25 cellular contexts compared by ENCODE assay signal in genomic region chr1:117232551-117232950, GRCh38. TPM values are rescaled to one million over a fixed set of nuclear protein-coding genes. Genes with fewer than 3 reads are reported as not detected.
DNase-seq lines count a peak whose midpoint lies in the region; ATAC-seq and TF ChIP-seq lines count a peak whose summit lies in the region.
"Had no signal": no experiment of that assay in that cellular context is flagged by ENCODE, and none has a peak within 500 bp of the region (broad histone marks: within the 10 kb centered on the region; RNA-seq: fewer than 3 reads in every experiment).

No MANE protein-coding gene starts in this region.

- H3K4me1 ChIP-seq in HEK293 (ENCODE audit: control insufficient read depth, insufficient read depth, low read length) (no peaks in the 10 kb centered on the region), heart left ventricle (peaks cover 0 to 26% (median 11%) of the 10 kb centered on the region in 12 donors)
- H3K4me1 ChIP-seq: SJSA1 had no signal

- WGBS in heart left ventricle, 4 donors = 28 to 45% (median 34%) methylated on average over 1 of the region's 1 CpG

- ATAC-seq in heart left ventricle (peak; percentile 61 to 80 (median 76)), GM19467 (IDR thresholded peaks at IDR 0.05; ENCODE audit: unreplicated experiment) (no peak)
- ATAC-seq: activated T-cell treated with anti-CD3 and anti-CD28 coated beads, Interleukin-2, amount 50 U/mL, for 72 hours; GM23338; stimulated activated naive CD8-positive, alpha-beta T cell treated with anti-CD3 and anti-CD28 coated beads, Interleukin-15, amount 100 ng/mL, for 72 hours had no signal

- H3K36me3 ChIP-seq in HEK293 (ENCODE audit: control insufficient read depth in 2 of 2, insufficient read depth in 1 of 2, low read length in 2 of 2) = no peaks in the 10 kb centered on the region
- no peaks in the 10 kb centered on the region for H3K36me3 ChIP-seq in heart left ventricle
- H3K36me3 ChIP-seq: SJSA1, tibial nerve had no signal

- TF ChIP-seq POLR2A in heart left ventricle (IDR thresholded peaks at IDR 0.05) = no peak

- H3K4me3 ChIP-seq in HEK293 (ENCODE audit: low read depth, low read length) (no peak overlapping the region), heart left ventricle (no peak overlapping the region)
- H3K4me3 ChIP-seq: dorsolateral prefrontal cortex, GM23338, hepatocyte, SJSA1, tibial nerve had no signal

- H3K27ac ChIP-seq in HEK293 (ENCODE audit: extremely low read depth, low read depth, low read length) (no peak overlapping the region), heart left ventricle (peak overlapping the region; percentile 39 to 91 (median 71))
- H3K27ac ChIP-seq: dorsolateral prefrontal cortex, epithelial cell of prostate, SJSA1 had no signal

- CTCF ChIA-PET in HEK293 (lab: Yijun Ruan, JAX) = interaction anchor here (1.3 kb wide), 1 partner anchor 164 kb away, joined by 3 read pairs; no protein-coding TSS in a partner anchor

- no peaks in the 10 kb centered on the region for H3K9me3 ChIP-seq in HEK293 (ENCODE audit: control insufficient read depth, insufficient read depth, low read depth, low read length)
- H3K9me3 ChIP-seq in heart left ventricle = no peaks in the 10 kb centered on the region
- H3K9me3 ChIP-seq: tibial nerve had no signal

- no peaks in the 10 kb centered on the region for H3K27me3 ChIP-seq in heart left ventricle
- H3K27me3 ChIP-seq: dorsolateral prefrontal cortex, hepatocyte, SJSA1, tibial nerve had no signal

- POLR2A ChIA-PET in HEK293 (lab: Yijun Ruan, JAX) = no interaction called here

- intact Hi-C loops in heart left ventricle (cut with DNase I) = loop anchor here in 2 of 10 donors (5.0 to 10.0 kb wide), 2 partner anchors 108 to 110 kb away; partner anchors contain the start of gene TRIM45 (in 2 of the 2)

- TF ChIP-seq CTCF in HEK293 (tag by site-specific recombination; IDR thresholded peaks at IDR 0.05) (no peak), heart left ventricle (IDR thresholded peaks at IDR 0.05) (no peak)

- DNase-seq in NCI-H446 (lab: John Stamatoyannopoulos, UW) (peak; percentile 75 to 81), heart left ventricle (peak in 1 of 5 donors; percentile 13), renal cortical epithelial cell (ENCODE audit: low read depth) (peak; percentile 86), NCI-H2107 treated with DMSO at 0.1 percent for 48 hours (lab: John Stamatoyannopoulos, UW; ENCODE audit: unreplicated experiment) (no peak)
- no peak for DNase-seq in stimulated activated CD4-positive, alpha-beta T cell treated with anti-CD3 and anti-CD28 coated beads, Interleukin-12 subunit alpha, Interleukin-12 subunit beta, amount 100 ng/mL, for 4 hours
- DNase-seq: activated CD4-positive, alpha-beta T cell treated with anti-CD3 and anti-CD28 coated beads for 48 hours; activated naive CD4-positive, alpha-beta T cell treated with anti-CD3 and anti-CD28 coated beads for 36 hours; activated T-cell treated with anti-CD3 and anti-CD28 coated beads, Interleukin-2, amount 50 U/mL, for 72 hours; AML-193; amniotic stem cell; dorsolateral prefrontal cortex; immature natural killer cell; Kasumi-1; NCI-H1105; NCI-H774; stimulated activated naive CD8-positive, alpha-beta T cell treated with anti-CD3 and anti-CD28 coated beads, Interleukin-15, amount 100 ng/mL, for 72 hours had no signal

TF ChIP-seq in HEK293, 187 proteins besides CTCF, POLR2A, EP300 and RAD21:
- TF ChIP-seq ZNF24 (tag by site-specific recombination; IDR thresholded peaks at IDR 0.05) (no peak), RBAK (tag by site-specific recombination; IDR thresholded peaks at IDR 0.05) (no peak), ZNF169 (tag by site-specific recombination; IDR thresholded peaks at IDR 0.05) (no peak), ZBTB17 (tag by site-specific recombination; IDR thresholded peaks at IDR 0.05) (no peak), HOXD13 (CRISPR knock-in tag; IDR thresholded peaks at IDR 0.05; ENCODE audit: borderline replicate concordance) (0 out of 2 replicates have a peak, but pooled peaks have one; percentile 15), PBX3 (CRISPR knock-in tag; IDR thresholded peaks at IDR 0.05) (no peak), ZFP37 (tag by site-specific recombination; IDR thresholded peaks at IDR 0.05) (no peak), ZNF114 (tag by site-specific recombination; IDR thresholded peaks at IDR 0.05) (no peak), ZNF140 (tag by site-specific recombination; IDR thresholded peaks at IDR 0.05) (no peak)

RNA-seq across cellular contexts. Expression of gene VTCN1, which starts 21.8 kb away (rescaled TPM):
- total RNA-seq in heart left ventricle (under 1 TPM in 2 of 9 donors, not detected in 7; 0.09 to 0.16 TPM), renal cortical epithelial cell (16.3 and 19.9 TPM in 2 replicates)
- not detected for polyA plus RNA-seq in heart left ventricle
- total RNA-seq: activated naive CD4-positive, alpha-beta T cell treated with anti-CD3 and anti-CD28 coated beads for 36 hours; activated T-cell treated with anti-CD3 and anti-CD28 coated beads, Interleukin-2, amount 50 U/mL, for 72 hours; Daoy; GM23338; mononuclear cell; SJSA1; tibial nerve had no signal
- polyA plus RNA-seq: GM23338, immature natural killer cell had no signal

Comparison
In these comparisons a context has a peak if more than half of its experiments do, and no peak if none do; other contexts are left out.
1. DNase-seq: peak in NCI-H446 (2 of 2) and renal cortical epithelial cell (single experiment); none in NCI-H2107 treated with DMSO at 0.1 percent for 48 hours (single experiment) and stimulated activated CD4-positive, alpha-beta T cell treated with anti-CD3 and anti-CD28 coated beads, Interleukin-12 subunit alpha, Interleukin-12 subunit beta, amount 100 ng/mL, for 4 hours (single experiment).
2. RNA of gene VTCN1, which starts 21.8 kb away (total RNA-seq): 16.3 to 19.9 TPM in renal cortical epithelial cell; 0.09 to 0.16 TPM in heart left ventricle; every median in the first group is over 10 times any median in the second.